Comparison of ENCODE assay signal across 15 cellular contexts in genomic region chr2:237326250-237327171, GRCh38.
DNase-seq lines count a peak whose midpoint lies in the region; ATAC-seq, FAIRE-seq and TF ChIP-seq lines count a peak whose summit lies in the region.
"Had no signal": no experiment of that assay in that cellular context is flagged by ENCODE, and none has a peak within 500 bp of the region (broad histone marks: within the 10 kb centered on the region; RNA-seq: fewer than 3 reads in every experiment).

No MANE protein-coding gene starts in this region.

- 42% methylated on average over 12 of the region's 12 CpGs for WGBS in liver
- WGBS in HepG2 (ENCODE audit: low lambda C conversion rate): 8% methylated on average over 12 of the region's 12 CpGs
- 11 to 21% (median 19%) methylated on average over 12 of the region's 12 CpGs for WGBS in ovary, 3 donors

- H3K4me1 ChIP-seq in liver (ENCODE audit: control insufficient read depth in 4 of 4, insufficient read depth in 4 of 4, low read length in 3 of 4) (no peaks in the 10 kb centered on the region), HepG2 (ENCODE audit: insufficient read depth, low read length) (no peaks in the 10 kb centered on the region), left ventricle myocardium inferior (peaks cover 51% of the 10 kb centered on the region), ovary (ENCODE audit: insufficient read depth) (peaks cover 29% of the 10 kb centered on the region), HAP-1 (no peaks in the 10 kb centered on the region)
- H3K4me1 ChIP-seq: A549, Caco-2 had no signal

- no peak for ATAC-seq in HepG2
- ATAC-seq in GM18520 (IDR thresholded peaks at IDR 0.05; ENCODE audit: unreplicated experiment): no peak
- ATAC-seq: A549; activated CD4-positive, CD25-positive, alpha-beta regulatory T cell treated with anti-CD3 and anti-CD28 coated beads, Interleukin-2, amount 50 U/mL, for 24 hours; effector memory CD8-positive, alpha-beta T cell had no signal

- H3K27me3 ChIP-seq in liver (ENCODE audit: control insufficient read depth in 4 of 4, insufficient read depth in 4 of 4, low read length in 3 of 4) (no peaks in the 10 kb centered on the region), HepG2 (ENCODE audit: control insufficient read depth in 1 of 2, insufficient read depth in 2 of 2, low read length in 2 of 2) (peaks cover 5 to 23% of the 10 kb centered on the region in 2 experiments; a peak in 2 of 5 replicates), left ventricle myocardium inferior (ENCODE audit: low read depth) (no peaks in the 10 kb centered on the region), ovary (no peaks in the 10 kb centered on the region), HAP-1 (ENCODE audit: low read depth) (no peaks in the 10 kb centered on the region)

- POLR2A ChIA-PET in HepG2 (lab: Yijun Ruan, JAX): no interaction called here

- in situ Hi-C loops in HepG2 (cut with HindIII; ENCODE audit: extremely low pct_ligation_motif_present, low pct_unique_long_range_greater_than_20kb): loop anchor here (10.0 kb wide), 1 partner anchor 172 kb away; no protein-coding TSS in a partner anchor
- in situ Hi-C loops in HAP-1 (cut with MboI; ENCODE audit: low sequenced_read_pairs): no loop called here

- no peaks in the 10 kb centered on the region for H3K79me2 ChIP-seq in HepG2 (ENCODE audit: insufficient read depth, low read length)

- H4K20me1 ChIP-seq in HepG2 (ENCODE audit: insufficient read depth, low read length): no peaks in the 10 kb centered on the region

- no peak overlapping the region for H3K4me3 ChIP-seq in liver (ENCODE audit: low read depth in 1 of 3, low read length in 3 of 3)
- H3K4me3 ChIP-seq in HepG2 (replicated peaks in 1 of 3; ENCODE audit: insufficient read depth in 1 of 3, low read depth in 2 of 3, low read length in 3 of 3): no peak overlapping the region
- no peak overlapping the region for H3K4me3 ChIP-seq in left ventricle myocardium inferior
- H3K4me3 ChIP-seq in ovary: no peak overlapping the region
- H3K4me3 ChIP-seq in HAP-1: no peak overlapping the region
- H3K4me3 ChIP-seq: A549 had no signal

- H3K9ac ChIP-seq in liver (ENCODE audit: low read depth in 1 of 2, low read length in 2 of 2) (no peak overlapping the region), HepG2 (ENCODE audit: insufficient read depth, low read depth, low read length) (no peak overlapping the region)

- H3K36me3 ChIP-seq in liver (ENCODE audit: control insufficient read depth in 4 of 4, insufficient read depth in 3 of 4, low read depth in 1 of 4, low read length in 3 of 4): no peaks in the 10 kb centered on the region
- H3K36me3 ChIP-seq in HepG2 (replicated peaks in 1 of 2; ENCODE audit: control insufficient read depth in 1 of 2, insufficient read depth in 2 of 2, low read length in 2 of 2): no peaks in the 10 kb centered on the region
- H3K36me3 ChIP-seq in left ventricle myocardium inferior: no peaks in the 10 kb centered on the region
- no peaks in the 10 kb centered on the region for H3K36me3 ChIP-seq in ovary
- H3K36me3 ChIP-seq in HAP-1 (replicated peaks): no peaks in the 10 kb centered on the region

- no peak for FAIRE-seq in HepG2 (lab: Jason Lieb, UNC)
- FAIRE-seq: A549, GM18507 had no signal

- TF ChIP-seq EP300 in HepG2 (IDR thresholded peaks at IDR 0.05; ENCODE audit: low read depth in 2 of 2, low read length in 2 of 2) (no peak), HepG2 (CRISPR knock-in tag; IDR thresholded peaks at IDR 0.05; ENCODE audit: borderline replicate concordance) (no peak), ovary (IDR thresholded peaks at IDR 0.05) (peak; percentile 38)

- TF ChIP-seq POLR2A in HepG2 (IDR thresholded peaks at IDR 0.05; ENCODE audit: insufficient read depth in 1 of 2, low read depth in 2 of 2, low read length in 2 of 2) (no peak), ovary (IDR thresholded peaks at IDR 0.05) (no peak)

- H3K9me3 ChIP-seq in liver (ENCODE audit: control insufficient read depth in 4 of 4, low read length in 3 of 4): no peaks in the 10 kb centered on the region
- H3K9me3 ChIP-seq in HepG2 (ENCODE audit: low read length): no peaks in the 10 kb centered on the region
- no peaks in the 10 kb centered on the region for H3K9me3 ChIP-seq in left ventricle myocardium inferior (replicated peaks)
- no peaks in the 10 kb centered on the region for H3K9me3 ChIP-seq in ovary
- no peaks in the 10 kb centered on the region for H3K9me3 ChIP-seq in HAP-1
- H3K9me3 ChIP-seq: A549, Caco-2 had no signal

- CTCF ChIA-PET in HepG2 (lab: Yijun Ruan, JAX; ENCODE audit: low intra/inter-chr PET ratio, low total read pairs): no interaction called here

- TF ChIP-seq RAD21 in liver (IDR thresholded peaks at IDR 0.05): peak; percentile 13 to 25
- TF ChIP-seq RAD21 in HepG2 (CRISPR knock-in tag; IDR thresholded peaks at IDR 0.05): no peak

- no peak overlapping the region for H2AFZ ChIP-seq in HepG2 (ENCODE audit: low read length)

- DNase-seq in HepG2 (ENCODE audit: low spot score) (no peak), left ventricle myocardium inferior (no peak), ovary (peak in 3 of 5 donors; percentile 61 to 68 (median 62)), dedifferentiated amniotic fluid mesenchymal stem cell (ENCODE audit: extremely low spot score) (no peak), NCI-H82 treated with DMSO at 0.1 percent for 48 hours (lab: John Stamatoyannopoulos, UW; ENCODE audit: unreplicated experiment) (no peak), HAP-1 (ENCODE audit: low spot score in 2 of 2) (no peak)
- DNase-seq: activated T-cell treated with anti-CD3 and anti-CD28 coated beads, Interleukin-2, amount 50 U/mL, for 1 hour; Caco-2; effector memory CD8-positive, alpha-beta T cell; retina had no signal

- H3K27ac ChIP-seq in liver (ENCODE audit: low read depth in 1 of 2, low read length in 2 of 2) (peak overlapping the region; percentile 23 to 55), HepG2 (ENCODE audit: extremely low read length, insufficient read depth, low read length) (no peak overlapping the region), left ventricle myocardium inferior (replicated peaks) (peak overlapping the region; percentile 91), ovary (peak overlapping the region; percentile 58 to 91)
- H3K27ac ChIP-seq: A549 had no signal

- H3K4me2 ChIP-seq in HepG2 (ENCODE audit: low read depth, low read length): no peak overlapping the region
- H3K4me2 ChIP-seq: A549 had no signal

- intact Hi-C loops in HepG2 (cut with micrococcal nuclease; ENCODE audit: unreplicated experiment) (no loop called here), left ventricle myocardium inferior (cut with micrococcal nuclease) (loop anchor here (10.0 kb wide), 1 partner anchor 172 kb away; no protein-coding TSS in a partner anchor), ovary (cut with DNase I) (loop anchor here in 2 of 4 donors (10.0 kb wide), 3 partner anchors 62 to 148 kb away; no protein-coding TSS in a partner anchor)

- no TSS peak for BruUV-seq in HepG2 (replicated peaks; lab: Mats Ljungman, UMichigan)

- TF ChIP-seq CTCF in liver (IDR thresholded peaks at IDR 0.05; ENCODE audit: low read depth, low read length, missing input control) (no peak), HepG2 (CRISPR knock-in tag; IDR thresholded peaks at IDR 0.05) (no peak), left ventricle myocardium inferior (IDR thresholded peaks at IDR 0.05; ENCODE audit: borderline replicate concordance) (no peak), ovary (IDR thresholded peaks at IDR 0.05) (no peak)

TF ChIP-seq in liver, 16 proteins besides CTCF, POLR2A, EP300 and RAD21:
- TF ChIP-seq RXRA (IDR thresholded peaks at IDR 0.05) (peak; percentile 29 to 61), NR2F2 (IDR thresholded peaks at IDR 0.05) (peak; percentile 82), SP1 (IDR thresholded peaks at IDR 0.05) (peak; percentile 49), FOXA2 (IDR thresholded peaks at IDR 0.05) (no peak), JUND (IDR thresholded peaks at IDR 0.05) (no peak)
TF ChIP-seq in liver: peak in this region for 3.

TF ChIP-seq in HepG2, 621 proteins besides CTCF, POLR2A, EP300 and RAD21 (continues in another document):
- TF ChIP-seq ATAD3A (CRISPR knock-in tag; IDR thresholded peaks at IDR 0.05) (no peak), XRCC5 (optimal IDR thresholded peaks at IDR 0.05; ENCODE audit: low read length) (no peak), ARID4A (CRISPR knock-in tag; IDR thresholded peaks at IDR 0.05; ENCODE audit: borderline replicate concordance) (no peak), JUN (CRISPR knock-in tag; IDR thresholded peaks at IDR 0.05) (no peak)

Comparison
In these comparisons a context has a peak if more than half of its experiments do, and no peak if none do; other contexts are left out.
1. DNase-seq: peak in ovary (3 of 5); none in HepG2 (single experiment), left ventricle myocardium inferior (single experiment), dedifferentiated amniotic fluid mesenchymal stem cell (single experiment), NCI-H82 treated with DMSO at 0.1 percent for 48 hours (single experiment) and HAP-1 (0 of 2).